ENCODE assay signal across 9 cellular contexts in the genomic region with DNA sequence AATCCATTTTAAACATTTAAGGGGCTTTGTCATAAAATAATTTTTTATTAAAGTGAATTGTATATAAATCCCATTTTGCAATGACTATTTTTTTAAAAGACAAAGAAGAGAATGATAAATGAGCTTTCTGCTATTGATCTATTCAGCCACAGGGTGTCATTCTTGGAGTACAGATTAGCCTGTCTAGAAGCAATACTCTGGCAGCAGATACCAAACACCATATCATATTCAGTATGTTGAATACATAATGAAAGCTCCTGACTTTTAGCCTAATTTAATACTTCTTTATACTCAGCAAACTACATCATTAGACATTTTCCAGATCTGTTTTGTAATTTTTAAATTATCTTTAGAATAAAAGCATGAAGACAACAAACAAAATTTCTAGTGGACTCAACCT.
DNase-seq lines count a peak whose midpoint lies in the region; ATAC-seq and TF ChIP-seq lines count a peak whose summit lies in the region.
"Had no signal": no experiment of that assay in that cellular context is flagged by ENCODE, and none has a peak within 500 bp of the region (broad histone marks: within the 10 kb centered on the region; RNA-seq: fewer than 3 reads in every experiment).

No MANE protein-coding gene starts in this region.

- no peak overlapping the region for H3K27ac Mint-ChIP-seq in neural progenitor cell
- H3K27ac Mint-ChIP-seq in effector memory CD8-positive, alpha-beta T cell = no peak overlapping the region
- H3K27ac Mint-ChIP-seq: CD4-positive, CD25-positive, alpha-beta regulatory T cell had no signal

- no peaks in the 10 kb centered on the region for H3K36me3 ChIP-seq in neural progenitor cell

- peaks cover 2% of the 10 kb centered on the region for H3K27me3 Mint-ChIP-seq in neural progenitor cell (ENCODE audit: insufficient read depth, low read depth)
- no peaks in the 10 kb centered on the region for H3K27me3 Mint-ChIP-seq in effector memory CD8-positive, alpha-beta T cell
- H3K27me3 Mint-ChIP-seq: CD4-positive, CD25-positive, alpha-beta regulatory T cell had no signal

- no peak overlapping the region for H3K9ac ChIP-seq in neural progenitor cell

- H3K4me2 ChIP-seq in neural progenitor cell = no peak overlapping the region

- no peaks in the 10 kb centered on the region for H3K4me1 ChIP-seq in neural progenitor cell

- no peaks in the 10 kb centered on the region for H3K9me3 Mint-ChIP-seq in neural progenitor cell
- H3K9me3 Mint-ChIP-seq in effector memory CD8-positive, alpha-beta T cell = peaks cover 6 to 17% of the 10 kb centered on the region in 2 donors

- H3K36me3 Mint-ChIP-seq in neural progenitor cell = no peaks in the 10 kb centered on the region
- no peaks in the 10 kb centered on the region for H3K36me3 Mint-ChIP-seq in effector memory CD8-positive, alpha-beta T cell (ENCODE audit: insufficient read depth)
- H3K36me3 Mint-ChIP-seq: CD4-positive, CD25-positive, alpha-beta regulatory T cell had no signal

- H3K4me1 Mint-ChIP-seq in neural progenitor cell = peaks cover 6% of the 10 kb centered on the region
- no peaks in the 10 kb centered on the region for H3K4me1 Mint-ChIP-seq in effector memory CD8-positive, alpha-beta T cell (ENCODE audit: low read depth in 2 of 2)
- H3K4me1 Mint-ChIP-seq: CD4-positive, CD25-positive, alpha-beta regulatory T cell had no signal

- H3F3A ChIP-seq in neural progenitor cell (ENCODE audit: low read depth) = no peaks in the 10 kb centered on the region

- H3K27me3 ChIP-seq in neural progenitor cell = no peaks in the 10 kb centered on the region

- no peak overlapping the region for H2AFZ ChIP-seq in neural progenitor cell (replicated peaks)

- H3K4me3 ChIP-seq in epithelial cell of esophagus (ENCODE audit: low read length) = no peak overlapping the region
- H3K4me3 ChIP-seq in neural progenitor cell = no peak overlapping the region

- H3K27ac ChIP-seq in neural progenitor cell = no peak overlapping the region

- H3K79me2 ChIP-seq in neural progenitor cell (ENCODE audit: low read depth) = no peaks in the 10 kb centered on the region

- no peaks in the 10 kb centered on the region for H4K20me1 ChIP-seq in neural progenitor cell (ENCODE audit: low read depth)

- DNase-seq in NCI-H524 (lab: John Stamatoyannopoulos, UW) (peak; percentile 1 to 23), NCI-H524 treated with DMSO at 0.1 percent for 48 hours (lab: John Stamatoyannopoulos, UW) (no peak), NCI-H69 (lab: John Stamatoyannopoulos, UW) (peak; percentile 1), epithelial cell of esophagus (ENCODE audit: low read depth) (peak; percentile 78), neural progenitor cell (ENCODE audit: low spot score) (peak; percentile 11), GM19238 (ENCODE audit: insufficient read length, low spot score) (no peak)
- no peak for DNase-seq in stimulated activated CD4-positive, alpha-beta T cell treated with anti-CD3 and anti-CD28 coated beads, Interleukin-4, amount 100 ng/mL, for 24 hours
- DNase-seq in effector memory CD8-positive, alpha-beta T cell = no peak
- DNase-seq: CD4-positive, CD25-positive, alpha-beta regulatory T cell had no signal

- no peak overlapping the region for H3K4me3 Mint-ChIP-seq in neural progenitor cell
- H3K4me3 Mint-ChIP-seq in effector memory CD8-positive, alpha-beta T cell = no peak overlapping the region
- H3K4me3 Mint-ChIP-seq: CD4-positive, CD25-positive, alpha-beta regulatory T cell had no signal

- TF ChIP-seq CTCF in epithelial cell of esophagus (IDR thresholded peaks at IDR 0.05; ENCODE audit: insufficient read depth, low read depth, low read length, missing control alignments) (peak; percentile 66), neural progenitor cell (IDR thresholded peaks at IDR 0.05) (peak; percentile 53)

- ATAC-seq in effector memory CD8-positive, alpha-beta T cell (replicated peaks) = no peak

- H3K9me3 ChIP-seq in neural progenitor cell (ENCODE audit: low read depth) = no peaks in the 10 kb centered on the region

Comparison
In these comparisons a context has a peak if more than half of its experiments do, and no peak if none do; other contexts are left out.
1. DNase-seq: peak in NCI-H524 (2 of 2), NCI-H69 (single experiment), epithelial cell of esophagus (single experiment) and neural progenitor cell (single experiment); none in NCI-H524 treated with DMSO at 0.1 percent for 48 hours (single experiment), stimulated activated CD4-positive, alpha-beta T cell treated with anti-CD3 and anti-CD28 coated beads, Interleukin-4, amount 100 ng/mL, for 24 hours (single experiment), effector memory CD8-positive, alpha-beta T cell (0 of 3) and GM19238 (single experiment).